ENCODE assay signal across 8 cellular contexts in the genomic region with DNA sequence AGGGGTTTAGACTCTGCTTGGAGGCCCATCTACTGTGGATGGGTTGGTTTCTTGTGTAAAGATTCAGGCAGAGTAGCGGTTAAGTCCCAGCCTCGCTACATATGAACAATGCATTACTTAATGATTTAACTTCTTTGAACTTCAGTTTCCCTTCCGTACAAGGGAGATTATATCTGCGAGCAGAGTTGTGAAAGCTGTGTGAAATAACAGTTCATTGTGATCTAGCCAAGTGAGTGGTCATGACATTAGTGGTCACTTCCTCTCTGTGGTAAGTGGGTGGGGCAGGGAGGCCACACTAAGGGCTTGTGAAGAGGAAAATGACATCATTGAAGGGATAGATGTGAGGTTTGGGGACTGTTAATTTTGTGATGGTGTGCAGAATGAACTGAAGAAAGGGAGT. TPM values are rescaled to one million over a fixed set of nuclear protein-coding genes. Genes with fewer than 3 reads are reported as not detected.
DNase-seq lines count a peak whose midpoint lies in the region; ATAC-seq and TF ChIP-seq lines count a peak whose summit lies in the region.

No MANE protein-coding gene starts in this region.

- ATAC-seq in GM19455 (IDR thresholded peaks at IDR 0.05; ENCODE audit: unreplicated experiment) (peak; percentile 78), HG03457 (IDR thresholded peaks at IDR 0.05; ENCODE audit: unreplicated experiment) (peak; percentile 96)

- H3K27ac ChIP-seq in left ventricle myocardium inferior (replicated peaks) (peak overlapping the region; percentile 20), testis (no peak overlapping the region)

- TF ChIP-seq CTCF in Calu3 (IDR thresholded peaks at IDR 0.05; ENCODE audit: unreplicated experiment) (no peak), left ventricle myocardium inferior (IDR thresholded peaks at IDR 0.05; ENCODE audit: borderline replicate concordance) (no peak), testis (IDR thresholded peaks at IDR 0.05) (no peak)

- intact Hi-C loops in Calu3 (cut with micrococcal nuclease; ENCODE audit: unreplicated experiment) (loop anchor here (1.0 kb wide), 1 partner anchor 25 kb away; no protein-coding TSS in a partner anchor), left ventricle myocardium inferior (cut with micrococcal nuclease) (no loop called here), testis (cut with DNase I; ENCODE audit: low total_unique reads) (no loop called here)

- no peaks in the 10 kb centered on the region for H3K27me3 Mint-ChIP-seq in Calu3 (ENCODE audit: unreplicated experiment)

- BruUV-seq in Calu3 (replicated peaks; lab: Mats Ljungman, UMichigan): no TSS peak

- WGBS in testis, 2 donors: 58 to 61% methylated on average over 4 of the region's 4 CpGs

- peak overlapping the region; percentile 11 for H3K4me3 Mint-ChIP-seq in Calu3 (ENCODE audit: low read depth, unreplicated experiment)

- H3K9me3 ChIP-seq in left ventricle myocardium inferior (replicated peaks): no peaks in the 10 kb centered on the region
- H3K9me3 ChIP-seq in testis: no peaks in the 10 kb centered on the region
- H3K9me3 ChIP-seq in HAP-1: no peaks in the 10 kb centered on the region

- CTCF ChIA-PET in Calu3 (lab: Charles Lee): no interaction called here

- no peak overlapping the region for H3K4me3 ChIP-seq in left ventricle myocardium inferior
- no peak overlapping the region for H3K4me3 ChIP-seq in testis
- H3K4me3 ChIP-seq in HAP-1: no peak overlapping the region

- H3K27me3 ChIP-seq in left ventricle myocardium inferior (ENCODE audit: low read depth): no peaks in the 10 kb centered on the region
- H3K27me3 ChIP-seq in testis: no peaks in the 10 kb centered on the region
- no peaks in the 10 kb centered on the region for H3K27me3 ChIP-seq in HAP-1 (ENCODE audit: low read depth)

- peaks cover 27% of the 10 kb centered on the region for H3K4me1 Mint-ChIP-seq in Calu3 (ENCODE audit: low read depth, unreplicated experiment)

- in situ Hi-C loops in HAP-1 (cut with MboI; ENCODE audit: low sequenced_read_pairs): no loop called here

- H3K27ac Mint-ChIP-seq in Calu3 (ENCODE audit: unreplicated experiment): peak overlapping the region; percentile 88

- H3K4me1 ChIP-seq in left ventricle myocardium inferior (peaks cover 6% of the 10 kb centered on the region), testis (no peaks in the 10 kb centered on the region), HAP-1 (no peaks in the 10 kb centered on the region; the same call in 1 of the 2 replicates)

- peak; percentile 85 for DNase-seq in Calu3
- DNase-seq in activated CD4-positive, CD25-positive, alpha-beta regulatory T cell treated with anti-CD3 and anti-CD28 coated beads, Interleukin-2, amount 50 U/mL, for 72 hours: peak; percentile 42
- DNase-seq in left ventricle myocardium inferior: no peak
- DNase-seq in testis: no peak
- no peak for DNase-seq in HAP-1 (ENCODE audit: low spot score in 2 of 2)
- no peak for DNase-seq in DMS79 (lab: John Stamatoyannopoulos, UW)

- H3K36me3 ChIP-seq in left ventricle myocardium inferior: no peaks in the 10 kb centered on the region
- H3K36me3 ChIP-seq in testis (ENCODE audit: low read depth, missing control alignments): no peaks in the 10 kb centered on the region
- no peaks in the 10 kb centered on the region for H3K36me3 ChIP-seq in HAP-1 (replicated peaks)

- no peak for TF ChIP-seq POLR2A in testis (IDR thresholded peaks at IDR 0.05)

- H3K36me3 Mint-ChIP-seq in Calu3 (ENCODE audit: insufficient read depth, unreplicated experiment): peaks cover 14% of the 10 kb centered on the region

- peaks cover 2% of the 10 kb centered on the region for H3K9me3 Mint-ChIP-seq in Calu3 (ENCODE audit: low read depth, unreplicated experiment)

RNA-seq across cellular contexts. Expression of a gene that starts 14.1 kb away (rescaled TPM):
- total RNA-seq in Calu3 (2022) (71.5 and 86.9 TPM in 2 replicates), left ventricle myocardium inferior (17.2 TPM), testis (100 to 1,000 TPM in 1 of 2 donors, 10 to 100 TPM in 1; 97.2 to 161 TPM)
- 254 TPM for polyA plus RNA-seq in testis (ENCODE audit: insufficient read depth, low read depth, low replicate concordance)

Comparison
In these comparisons a context has a peak if more than half of its experiments do, and no peak if none do; other contexts are left out.
1. DNase-seq: peak in Calu3 (single experiment) and activated CD4-positive, CD25-positive, alpha-beta regulatory T cell treated with anti-CD3 and anti-CD28 coated beads, Interleukin-2, amount 50 U/mL, for 72 hours (single experiment); none in left ventricle myocardium inferior (single experiment), testis (single experiment), HAP-1 (0 of 2) and DMS79 (single experiment).